9 cellular contexts compared by ENCODE assay signal in genomic region chr21:16535100-16535418, GRCh38.
DNase-seq lines count a peak whose midpoint lies in the region; ATAC-seq and TF ChIP-seq lines count a peak whose summit lies in the region.
"Had no signal": no experiment of that assay in that cellular context is flagged by ENCODE, and none has a peak within 500 bp of the region (broad histone marks: within the 10 kb centered on the region; RNA-seq: fewer than 3 reads in every experiment).

No MANE protein-coding gene starts in this region.

- peak overlapping the region; percentile 45 to 70 (median 53) for H3K4me3 ChIP-seq in breast epithelium
- peak overlapping the region; percentile 43 to 55 for H3K4me3 ChIP-seq in tibial artery

- H3K36me3 ChIP-seq in breast epithelium, result no peaks in the 10 kb centered on the region
- no peaks in the 10 kb centered on the region for H3K36me3 ChIP-seq in tibial artery
- H3K36me3 ChIP-seq: neutrophil had no signal

- H3K9me3 ChIP-seq in breast epithelium (no peaks in the 10 kb centered on the region), tibial artery (no peaks in the 10 kb centered on the region)
- H3K9me3 ChIP-seq: neutrophil had no signal

- peak overlapping the region; percentile 89 to 91 for H3K27ac ChIP-seq in breast epithelium
- H3K27ac ChIP-seq in tibial artery, result peak overlapping the region; percentile 63 to 78
- H3K27ac ChIP-seq: neutrophil had no signal

- H3K27me3 ChIP-seq in breast epithelium (no peaks in the 10 kb centered on the region), tibial artery (no peaks in the 10 kb centered on the region)
- H3K27me3 ChIP-seq: neutrophil had no signal

- no peak for ATAC-seq in HG02642 (IDR thresholded peaks at IDR 0.05; ENCODE audit: poor library complexity, unreplicated experiment)
- ATAC-seq in HG02798 (IDR thresholded peaks at IDR 0.05; ENCODE audit: poor library complexity, unreplicated experiment), result no peak

- TF ChIP-seq CTCF in breast epithelium (IDR thresholded peaks at IDR 0.05), result no peak
- no peak for TF ChIP-seq CTCF in tibial artery (IDR thresholded peaks at IDR 0.05)

- TF ChIP-seq POLR2A in breast epithelium (IDR thresholded peaks at IDR 0.05), result no peak

- intact Hi-C loops in breast epithelium (cut with DNase I; ENCODE audit: low total_unique reads), result no loop called here
- intact Hi-C loops in tibial artery (cut with DNase I; ENCODE audit: low total_unique reads), result loop anchor here (2.0 kb wide), 1 partner anchor 54 kb away; no protein-coding TSS in a partner anchor

- DNase-seq in M059J (ENCODE audit: low read depth) (peak; percentile 95), breast epithelium (ENCODE audit: low spot score in 2 of 2) (peak; percentile 68 to 82), kidney tubule cell (ENCODE audit: low spot score) (peak; percentile 75), tibial artery (peak; percentile 84), epidermal melanocyte (ENCODE audit: insufficient read length, low spot score) (no peak)
- no peak for DNase-seq in stimulated activated naive CD4-positive, alpha-beta T cell (lab: John Stamatoyannopoulos, UW)

- no peaks in the 10 kb centered on the region for H3K4me1 ChIP-seq in breast epithelium
- H3K4me1 ChIP-seq in tibial artery, result peaks cover 0 to 27% (median 2%) of the 10 kb centered on the region in 4 donors

Comparison
In these comparisons a context has a peak if more than half of its experiments do, and no peak if none do; other contexts are left out.
1. DNase-seq: peak in M059J (single experiment), breast epithelium (2 of 2), kidney tubule cell (single experiment) and tibial artery (2 of 2); none in epidermal melanocyte (single experiment) and stimulated activated naive CD4-positive, alpha-beta T cell (0 of 6).